ENCODE assay signal across 16 cellular contexts in genomic region chr11:65646288-65646734, GRCh38. TPM values are rescaled to one million over a fixed set of nuclear protein-coding genes. Genes with fewer than 3 reads are reported as not detected.
"Had no signal": no experiment of that assay in that cellular context is flagged by ENCODE, and none has a peak within 500 bp of the region (broad histone marks: within the 10 kb centered on the region; RNA-seq: fewer than 3 reads in every experiment).

No MANE protein-coding gene starts in this region.

- DNase-seq: activated CD4-positive, alpha-beta memory T cell treated with anti-CD3 and anti-CD28 coated beads for 36 hours; activated gamma-delta T cell treated with Interleukin-2 at 50 U/mL for 16 hours; amniotic stem cell; central memory CD4-positive, alpha-beta T cell; cortex of kidney; effector CD4-positive, alpha-beta T cell; stimulated activated CD4-positive, alpha-beta T cell treated with anti-CD3 and anti-CD28 coated beads, Interleukin-1b, Interleukin-23, amount 100 ng/mL, for 48 hours; T1000; WERI-Rb-1 had no signal

- H3K27me3 Mint-ChIP-seq: activated CD4-positive, alpha-beta memory T cell treated with anti-CD3 and anti-CD28 coated beads for 36 hours; activated naive CD8-positive, alpha-beta T cell had no signal

- ATAC-seq: activated T-cell treated with anti-CD3 and anti-CD28 coated beads, Interleukin-2, amount 50 U/mL, for 4 hours; sciatic nerve had no signal

- H3K9me3 Mint-ChIP-seq: activated CD4-positive, alpha-beta memory T cell treated with anti-CD3 and anti-CD28 coated beads for 36 hours; activated T-cell treated with anti-CD3 and anti-CD28 coated beads, Interleukin-2, amount 50 U/mL, for 4 hours had no signal

- H3K4me3 Mint-ChIP-seq: activated CD4-positive, alpha-beta memory T cell treated with anti-CD3 and anti-CD28 coated beads for 36 hours; activated naive CD8-positive, alpha-beta T cell; activated T-cell treated with anti-CD3 and anti-CD28 coated beads, Interleukin-2, amount 50 U/mL, for 4 hours had no signal

- H3K9me3 ChIP-seq: body of pancreas, stomach, thoracic aorta had no signal

- H3K27ac ChIP-seq: WERI-Rb-1 had no signal

- H3K27me3 ChIP-seq: body of pancreas, stomach had no signal

- H3K27ac Mint-ChIP-seq: activated CD4-positive, alpha-beta memory T cell treated with anti-CD3 and anti-CD28 coated beads for 36 hours; activated naive CD8-positive, alpha-beta T cell had no signal

- H3K36me3 Mint-ChIP-seq: activated naive CD8-positive, alpha-beta T cell had no signal

RNA-seq across cellular contexts. Expression of gene KCNK7, which starts 50.7 kb away (rescaled TPM):
- total RNA-seq: osteocyte had no signal
